Comparison of ENCODE assay signal across 16 cellular contexts in the genomic region with DNA sequence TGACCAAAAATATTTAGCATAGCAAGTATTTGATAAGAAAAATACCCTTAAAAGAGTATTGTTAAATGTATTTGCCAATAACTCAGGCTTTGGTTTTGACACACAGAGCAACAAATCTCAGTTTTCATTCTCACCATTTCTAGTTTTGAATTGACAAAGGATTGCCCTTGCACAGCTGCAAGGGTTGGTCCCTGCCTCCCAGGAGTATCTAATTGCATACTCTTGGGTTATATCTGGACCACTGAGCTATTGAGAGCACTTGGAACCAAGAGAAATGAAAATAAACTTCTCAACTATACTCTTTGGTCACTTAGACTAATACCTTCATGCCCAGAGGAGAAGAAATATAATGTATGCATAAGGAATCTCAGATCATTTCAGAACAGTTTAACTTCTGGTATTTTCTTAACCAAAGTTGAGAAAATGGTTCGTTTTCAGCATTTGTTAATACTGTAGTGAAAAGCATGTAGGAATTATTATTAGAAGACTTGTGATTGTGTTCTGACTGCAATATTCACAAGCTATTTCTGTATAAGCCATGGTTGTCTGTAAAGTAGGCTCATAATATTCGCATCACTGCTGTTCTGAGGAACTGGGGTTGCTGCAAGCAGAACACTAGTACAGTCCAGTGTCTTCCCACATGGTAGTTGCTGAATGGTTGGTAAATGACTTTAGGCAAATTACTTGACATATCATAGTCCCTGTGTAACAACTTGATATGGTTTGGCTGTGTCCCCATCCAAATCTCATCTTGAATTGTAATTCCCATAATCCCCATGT. TPM values are rescaled to one million over a fixed set of nuclear protein-coding genes. Genes with fewer than 3 reads are reported as not detected.
DNase-seq lines count a peak whose midpoint lies in the region; ATAC-seq and TF ChIP-seq lines count a peak whose summit lies in the region.
"Had no signal": no experiment of that assay in that cellular context is flagged by ENCODE, and none has a peak within 500 bp of the region (broad histone marks: within the 10 kb centered on the region; RNA-seq: fewer than 3 reads in every experiment).

No MANE protein-coding gene starts in this region.

- in situ Hi-C loops in ACHN (cut with HindIII; ENCODE audit: low pct_ligation_motif_present, low pct_unique_long_range_greater_than_20kb, low sequenced_read_pairs): no loop called here

- H3K27me3 ChIP-seq in right cardiac atrium (ENCODE audit: control insufficient read depth, insufficient read depth) (no peaks in the 10 kb centered on the region), thyroid gland (no peaks in the 10 kb centered on the region)
- H3K27me3 ChIP-seq: adrenal gland, heart left ventricle, transverse colon had no signal

- no peak overlapping the region for H3K9ac ChIP-seq in SK-N-MC (ENCODE audit: insufficient read length)
- H3K9ac ChIP-seq: GM23248 had no signal

- peak; percentile 21 for ATAC-seq in left ventricle myocardium superior
- no peak for ATAC-seq in right cardiac atrium
- ATAC-seq in HG02759 (IDR thresholded peaks at IDR 0.05; ENCODE audit: unreplicated experiment): peak; percentile 47
- ATAC-seq: activated T-cell treated with anti-CD3 and anti-CD28 coated beads, Interleukin-2, amount 50 U/mL, for 4 hours; heart left ventricle had no signal

- H3K9me3 ChIP-seq in right cardiac atrium (ENCODE audit: control insufficient read depth, low read length) (no peaks in the 10 kb centered on the region), SK-N-MC (ENCODE audit: low read depth, low read length) (no peaks in the 10 kb centered on the region), thyroid gland (no peaks in the 10 kb centered on the region)
- H3K9me3 ChIP-seq: adrenal gland, heart left ventricle, transverse colon had no signal

- H3K4me3 ChIP-seq in right cardiac atrium (ENCODE audit: low read length) (no peak overlapping the region), SK-N-MC (no peak overlapping the region), thyroid gland (replicated peaks in 1 of 3) (no peak overlapping the region)
- H3K4me3 ChIP-seq: adrenal gland, GM23248, heart left ventricle, transverse colon had no signal

- no peak for TF ChIP-seq CTCF in thyroid gland (IDR thresholded peaks at IDR 0.05)

- DNase-seq in left ventricle myocardium superior (no peak), right cardiac atrium (no peak), SK-N-MC (ENCODE audit: low read depth, low spot score) (no peak), thyroid gland (peak; percentile 48 to 56), CD1c-positive myeloid dendritic cell (ENCODE audit: extremely low spot score) (no peak), ACHN (no peak), SKM-1 treated with dmso at 0.1 percent for 144 hours (lab: John Stamatoyannopoulos, UW; ENCODE audit: unreplicated experiment) (no peak)
- DNase-seq: activated CD4-positive, alpha-beta T cell treated with anti-CD3 and anti-CD28 coated beads for 1 hour; activated T-cell treated with anti-CD3 and anti-CD28 coated beads, Interleukin-2, amount 50 U/mL, for 4 hours; adrenal gland; GM23248; heart left ventricle; kidney glomerular epithelial cell; NCI-H446 treated with DMSO at 0.1 percent for 48 hours; transverse colon had no signal

- peaks cover 66% of the 10 kb centered on the region for H3K36me3 ChIP-seq in SK-N-MC (ENCODE audit: insufficient read depth, low read length)
- H3K36me3 ChIP-seq in thyroid gland: peaks cover 0 to 8% of the 10 kb centered on the region in 2 donors

- H3K4me1 ChIP-seq in right cardiac atrium (ENCODE audit: control insufficient read depth, insufficient read depth, low read length) (peaks cover 3% of the 10 kb centered on the region), thyroid gland (peaks cover 12 to 20% of the 10 kb centered on the region in 2 donors)
- H3K4me1 ChIP-seq: adrenal gland, transverse colon had no signal

- intact Hi-C loops in left ventricle myocardium superior (cut with micrococcal nuclease): no loop called here
- intact Hi-C loops in right cardiac atrium (cut with DNase I): no loop called here
- intact Hi-C loops in thyroid gland (cut with DNase I): no loop called here

- WGBS in right cardiac atrium: 90% methylated on average over 2 of the region's 2 CpGs
- 31 to 41% methylated on average over 2 of the region's 2 CpGs for WGBS in thyroid gland, 2 donors

- H3K27ac ChIP-seq in right cardiac atrium (ENCODE audit: low read length) (no peak overlapping the region), SK-N-MC (0 out of 2 replicates have a peak overlapping the region, but pooled peaks have one; percentile 52), thyroid gland (peak overlapping the region; percentile 28 to 59 (median 42))
- H3K27ac ChIP-seq: adrenal gland, GM23248, heart left ventricle, transverse colon had no signal

- no peak for TF ChIP-seq POLR2A in thyroid gland (IDR thresholded peaks at IDR 0.05)

RNA-seq across cellular contexts. Expression of gene C2CD3, which starts 7.9 kb away (rescaled TPM):
- total RNA-seq in left ventricle myocardium superior (10.5 TPM), right cardiac atrium (10 to 100 TPM; 13.8 to 19.1 (median 15.9) TPM), thyroid gland (10 to 100 TPM; 37.8 to 85.8 (median 40.7) TPM)
- polyA plus RNA-seq in right cardiac atrium: 10.1 TPM

RNA-seq across cellular contexts. Expression of gene PPME1, which starts 8.2 kb away (rescaled TPM):
- total RNA-seq in left ventricle myocardium superior: 31.2 TPM
- total RNA-seq in right cardiac atrium: 10 to 100 TPM; 31.3 to 38.5 (median 35.2) TPM
- 29.3 TPM for polyA plus RNA-seq in right cardiac atrium
- 10 to 100 TPM; 32.3 to 55.3 (median 38.8) TPM for total RNA-seq in thyroid gland

Comparison
In these comparisons a context has a peak if more than half of its experiments do, and no peak if none do; other contexts are left out.
1. ATAC-seq: peak in left ventricle myocardium superior (single experiment) and HG02759 (single experiment); none in right cardiac atrium (0 of 2).
2. DNase-seq: peak in thyroid gland (2 of 2); none in left ventricle myocardium superior (single experiment), right cardiac atrium (0 of 3), SK-N-MC (single experiment), CD1c-positive myeloid dendritic cell (single experiment), ACHN (single experiment) and SKM-1 treated with dmso at 0.1 percent for 144 hours (single experiment).